In genomic region chr4:185682236-185682635, GRCh38 we compare ENCODE assay signal across 14 cellular contexts.
DNase-seq lines count a peak whose midpoint lies in the region; ATAC-seq, FAIRE-seq and TF ChIP-seq lines count a peak whose summit lies in the region.
"Had no signal": no experiment of that assay in that cellular context is flagged by ENCODE, and none has a peak within 500 bp of the region (broad histone marks: within the 10 kb centered on the region; RNA-seq: fewer than 3 reads in every experiment).

No MANE protein-coding gene starts in this region.

- intact Hi-C loops in endothelial cell of umbilical vein (cut with micrococcal nuclease) = no loop called here

- CTCF ChIA-PET in endothelial cell of umbilical vein (lab: Charles Lee) = interaction anchor here (1.0 to 1.6 kb wide), 4 partner anchors 11 to 339 kb away, joined by 3 to 6 read pairs (median 6); no protein-coding TSS in a partner anchor

- H3K4me2 ChIP-seq in endothelial cell of umbilical vein (ENCODE audit: insufficient read depth, low read length) = no peak overlapping the region
- H3K4me2 ChIP-seq in hepatocyte = no peak overlapping the region

- H3K9me2 ChIP-seq in hepatocyte (replicated peaks; ENCODE audit: insufficient read depth) = no peaks in the 10 kb centered on the region

- H3K4me1 ChIP-seq in endothelial cell of umbilical vein (ENCODE audit: control insufficient read depth, extremely low read depth, insufficient read depth, low read length) (peaks cover 8% of the 10 kb centered on the region), hepatocyte (ENCODE audit: insufficient read depth) (no peaks in the 10 kb centered on the region)
- H3K4me1 ChIP-seq: prostate gland had no signal

- in situ Hi-C loops in Caki2 (cut with HindIII; ENCODE audit: low pct_unique_long_range_greater_than_20kb, low sequenced_read_pairs) = no loop called here

- TF ChIP-seq POLR2A in endothelial cell of umbilical vein (IDR thresholded peaks at IDR 0.05; ENCODE audit: low read depth, low read length) = no peak

- peak overlapping the region; percentile 32 for H3K9ac ChIP-seq in endothelial cell of umbilical vein (replicated peaks; ENCODE audit: extremely low read depth, insufficient read depth, low read length)

- no peaks in the 10 kb centered on the region for H3K79me2 ChIP-seq in endothelial cell of umbilical vein (ENCODE audit: control insufficient read depth, insufficient read depth, low read length)
- H3K79me2 ChIP-seq in hepatocyte = no peaks in the 10 kb centered on the region

- BruUV-seq in endothelial cell of umbilical vein (replicated peaks; lab: Mats Ljungman, UMichigan) = no TSS peak

- WGBS in hepatocyte (ENCODE audit: low lambda C conversion rate, missing lambda C conversion rate) = 98% methylated on average over 5 of the region's 5 CpGs

- no peaks in the 10 kb centered on the region for H4K20me1 ChIP-seq in endothelial cell of umbilical vein (replicated peaks; ENCODE audit: control insufficient read depth, extremely low read depth, insufficient read depth, low read length)
- no peaks in the 10 kb centered on the region for H4K20me1 ChIP-seq in hepatocyte (ENCODE audit: insufficient read depth, poor library complexity, severe bottlenecking)

- no peak for ATAC-seq in HG03135 (IDR thresholded peaks at IDR 0.05; ENCODE audit: unreplicated experiment)
- ATAC-seq: Panc1 had no signal

- FAIRE-seq in RCC 7860 (lab: Jason Lieb, UNC) (peak; percentile 73), endothelial cell of umbilical vein (lab: Jason Lieb, UNC) (no peak)

- H2AFZ ChIP-seq in endothelial cell of umbilical vein (ENCODE audit: low read depth, low read length) (no peak overlapping the region), hepatocyte (no peak overlapping the region)

- H3K27ac ChIP-seq in endothelial cell of umbilical vein (ENCODE audit: insufficient read depth, low read depth, low read length) (peak overlapping the region; percentile 24), hepatocyte (no peak overlapping the region)
- H3K27ac ChIP-seq: prostate gland had no signal

- no peaks in the 10 kb centered on the region for H3K9me1 ChIP-seq in endothelial cell of umbilical vein (replicated peaks; ENCODE audit: control insufficient read depth, extremely low read depth, insufficient read depth, low read length)

- dilution Hi-C loops in endothelial cell of umbilical vein (cut with MboI; ENCODE audit: extremely low pct_ligation_motif_present, low sequenced_read_pairs) = no loop called here

- H3K9me3 ChIP-seq in endothelial cell of umbilical vein (replicated peaks; ENCODE audit: control insufficient read depth, insufficient read depth, low read length) (no peaks in the 10 kb centered on the region), hepatocyte (ENCODE audit: low read depth) (no peaks in the 10 kb centered on the region)
- H3K9me3 ChIP-seq: prostate gland had no signal

- H3K27me3 ChIP-seq in endothelial cell of umbilical vein (ENCODE audit: control insufficient read depth in 2 of 2, insufficient read depth in 2 of 2, low read length in 2 of 2) (no peaks in the 10 kb centered on the region), hepatocyte (no peaks in the 10 kb centered on the region)

- DNase-seq in Caki2 (ENCODE audit: low read depth) = peak; percentile 8
- peak; percentile 39 for DNase-seq in RCC 7860 (ENCODE audit: low spot score)
- DNase-seq in endothelial cell of umbilical vein (ENCODE audit: low read depth, low spot score) = peak; percentile 35
- peak; percentile 24 for DNase-seq in non-pigmented ciliary epithelial cell (ENCODE audit: low read depth)
- DNase-seq in hepatocyte (ENCODE audit: low spot score) = no peak
- no peak for DNase-seq in germinal center (ENCODE audit: low spot score)
- DNase-seq in NCI-H2171 (lab: John Stamatoyannopoulos, UW) = no peak
- DNase-seq: CD4-positive, alpha-beta T cell; NCI-H1092; NCI-H446 treated with DMSO at 0.1 percent for 48 hours; stimulated activated naive CD4-positive, alpha-beta T cell had no signal

- no peak overlapping the region for H3K4me3 ChIP-seq in endothelial cell of umbilical vein (replicated peaks in 1 of 3; ENCODE audit: insufficient read depth in 1 of 3, low read depth in 1 of 3, low read length in 3 of 3)
- H3K4me3 ChIP-seq in hepatocyte = no peak overlapping the region
- H3K4me3 ChIP-seq: prostate gland had no signal

- POLR2A ChIA-PET in endothelial cell of umbilical vein (lab: Charles Lee) = interaction anchor here (0.6 kb wide), 1 partner anchor 336 kb away, joined by 5 read pairs; no protein-coding TSS in a partner anchor

- TF ChIP-seq CTCF in endothelial cell of umbilical vein (IDR thresholded peaks at IDR 0.05; ENCODE audit: extremely low read depth in 1 of 2, insufficient read depth in 1 of 2, low read depth in 1 of 2, low read length in 2 of 2) (no peak), hepatocyte (IDR thresholded peaks at IDR 0.05; ENCODE audit: poor library complexity) (no peak)

- H3K36me3 ChIP-seq in endothelial cell of umbilical vein (ENCODE audit: control insufficient read depth in 2 of 2, extremely low read depth in 1 of 2, insufficient read depth in 2 of 2, low read length in 2 of 2) = no peaks in the 10 kb centered on the region
- no peaks in the 10 kb centered on the region for H3K36me3 ChIP-seq in hepatocyte (replicated peaks; ENCODE audit: insufficient read depth, low read depth)
- H3K36me3 ChIP-seq: prostate gland had no signal

TF ChIP-seq in endothelial cell of umbilical vein, 7 proteins besides CTCF, POLR2A, EP300 and RAD21:
- TF ChIP-seq MAX (IDR thresholded peaks at IDR 0.05; ENCODE audit: insufficient read depth, insufficient read length) = no peak
- TF ChIP-seq JUN (IDR thresholded peaks at IDR 0.05; ENCODE audit: borderline replicate concordance, insufficient read depth, insufficient read length, low read depth) = peak; percentile 59
- no peak for TF ChIP-seq EZH2 (IDR thresholded peaks at IDR 0.05; ENCODE audit: borderline replicate concordance, low read depth, low read length, severe bottlenecking)
- peak; percentile 78 for TF ChIP-seq FOS (IDR thresholded peaks at IDR 0.05; ENCODE audit: borderline replicate concordance, insufficient read depth, low read length)
- no peak for TF ChIP-seq GATA2 (IDR thresholded peaks at IDR 0.05; ENCODE audit: insufficient read depth, insufficient read length, low read depth, low read length)
TF ChIP-seq in endothelial cell of umbilical vein: peak in this region for 2.

Comparison
In these comparisons a context has a peak if more than half of its experiments do, and no peak if none do; other contexts are left out.
1. DNase-seq: peak in Caki2 (single experiment), RCC 7860 (single experiment), endothelial cell of umbilical vein (single experiment) and non-pigmented ciliary epithelial cell (single experiment); none in hepatocyte (single experiment), germinal center (single experiment) and NCI-H2171 (single experiment).